7 cellular contexts compared by ENCODE assay signal in genomic region chr4:80439294-80440061, GRCh38.
A peak's percentile ranks its signal among the peaks of the same experiment; 100 is the strongest.
DNase-seq lines count a peak whose midpoint lies in the region; TF ChIP-seq lines count a peak whose summit lies in the region.
"Not testable (repeated sequence)": the region's sequence is repeated elsewhere in the genome, so short reads cannot be mapped to it uniquely, and the experiment has no call there.

No MANE protein-coding gene starts in this region.

- not testable (repeated sequence) for H3K4me3 ChIP-seq in effector memory CD4-positive, alpha-beta T cell (ENCODE audit: insufficient read depth, low read depth, low read length, poor library complexity, severe bottlenecking); smooth muscle cell

- H3K4me2 ChIP-seq in smooth muscle cell = peak overlapping the region; percentile 66

- H3K36me3 ChIP-seq in effector memory CD4-positive, alpha-beta T cell (ENCODE audit: control insufficient read depth, insufficient read depth, low read length); smooth muscle cell (ENCODE audit: low read depth): not testable (repeated sequence)

- H3F3A ChIP-seq in smooth muscle cell (ENCODE audit: low read depth) = not testable (repeated sequence)

- H3K4me1 ChIP-seq in effector memory CD4-positive, alpha-beta T cell (ENCODE audit: control insufficient read depth, insufficient read depth, low read length, poor library complexity, severe bottlenecking); smooth muscle cell (ENCODE audit: low read depth): not testable (repeated sequence)

- H2AFZ ChIP-seq in smooth muscle cell (ENCODE audit: low read depth) = peak overlapping the region; percentile 14

- not testable (repeated sequence) for H4K20me1 ChIP-seq in smooth muscle cell (ENCODE audit: low read depth)

- H3K9ac ChIP-seq in smooth muscle cell (ENCODE audit: low read depth) = not testable (repeated sequence)

- H3K9me3 ChIP-seq in effector memory CD4-positive, alpha-beta T cell (ENCODE audit: control insufficient read depth, low read length); smooth muscle cell (replicated peaks; ENCODE audit: low read depth): not testable (repeated sequence)

- not testable (repeated sequence) for H3K79me2 ChIP-seq in smooth muscle cell (ENCODE audit: low read depth)

- not testable (repeated sequence) for TF ChIP-seq CTCF in smooth muscle cell (IDR thresholded peaks at IDR 0.05; ENCODE audit: borderline replicate concordance, insufficient read depth, poor library complexity, severe bottlenecking)

- WGBS in smooth muscle cell (ENCODE audit: low lambda C conversion rate) = 50% methylated on average over 14 of the region's 14 CpGs

- H3K27me3 ChIP-seq in effector memory CD4-positive, alpha-beta T cell (replicated peaks; ENCODE audit: control insufficient read depth, insufficient read depth, low read length, poor library complexity, severe bottlenecking); smooth muscle cell (ENCODE audit: low read depth): not testable (repeated sequence)

- peak; percentile 3 for DNase-seq in HCEC 1CT
- peak; percentile 14 for DNase-seq in NCI-H82 (lab: John Stamatoyannopoulos, UW)
- DNase-seq in activated CD4-positive, alpha-beta T cell treated with anti-CD3 and anti-CD28 coated beads for 48 hours = peak; percentile 5
- peak; percentile 66 for DNase-seq in activated effector memory CD4-positive, alpha-beta T cell treated with anti-CD3 and anti-CD28 coated beads, Interleukin-2, amount 50 U/mL, for 16 hours
- DNase-seq in effector memory CD4-positive, alpha-beta T cell = peak in 2 of 3 donors; percentile 2 to 9
- DNase-seq in kidney tubule cell (ENCODE audit: low spot score) = peak; percentile 7
- not testable (repeated sequence) for DNase-seq in smooth muscle cell (lab: John Stamatoyannopoulos, UW; ENCODE audit: unreplicated experiment)

- H3K27ac ChIP-seq in effector memory CD4-positive, alpha-beta T cell (ENCODE audit: insufficient read depth, low read length, poor library complexity, severe bottlenecking); smooth muscle cell (ENCODE audit: low read depth): not testable (repeated sequence)
